ENCODE assay signal across 28 cellular contexts in genomic region chr10:13376771-13377170, GRCh38.
"Had no signal": no experiment of that assay in that cellular context is flagged by ENCODE, and none has a peak within 500 bp of the region (broad histone marks: within the 10 kb centered on the region; RNA-seq: fewer than 3 reads in every experiment).

No MANE protein-coding gene starts in this region.

- H3K4me1 ChIP-seq: adrenal gland, body of pancreas, esophagus muscularis mucosa, foreskin keratinocyte, gastrocnemius medialis, heart left ventricle had no signal

- H3K27ac ChIP-seq: adrenal gland, body of pancreas, esophagus muscularis mucosa, foreskin keratinocyte, gastrocnemius medialis, heart left ventricle had no signal

- H3K9me3 ChIP-seq: adrenal gland, body of pancreas, esophagus muscularis mucosa, gastrocnemius medialis, heart left ventricle had no signal

- H3K36me3 ChIP-seq: adrenal gland, esophagus muscularis mucosa, gastrocnemius medialis, heart left ventricle had no signal

- H3K27me3 ChIP-seq: body of pancreas had no signal

- H3K4me3 ChIP-seq: adrenal gland, body of pancreas, esophagus muscularis mucosa, gastrocnemius medialis, heart left ventricle had no signal

- ATAC-seq: activated CD4-positive, alpha-beta T cell treated with anti-CD3 and anti-CD28 coated beads for 36 hours; activated CD8-positive, alpha-beta memory T cell treated with anti-CD3 and anti-CD28 coated beads, Interleukin-2, amount 10 ng/mL, durations not matched to agents 7 days and 5 days; activated CD8-positive, alpha-beta T cell treated with anti-CD3 and anti-CD28 coated beads, Interleukin-2, amount 10 ng/mL, durations not matched to agents 7 days and 5 days; activated naive CD8-positive, alpha-beta T cell treated with anti-CD3 and anti-CD28 coated beads, Interleukin-2, amount 50 U/mL, for 24 hours; body of pancreas; effector memory CD8-positive, alpha-beta T cell; foreskin keratinocyte; gastrocnemius medialis; heart left ventricle had no signal

- DNase-seq: activated CD4-positive, alpha-beta memory T cell treated with anti-CD3 and anti-CD28 coated beads for 36 hours; activated CD4-positive, alpha-beta T cell treated with anti-CD3 and anti-CD28 coated beads for 36 hours; activated CD4-positive, alpha-beta T cell treated with anti-CD3 and anti-CD28 coated beads, Interleukin-2, amount 10 ng/mL, durations not matched to agents 24 days and 14 days; activated CD4-positive, CD25-positive, alpha-beta regulatory T cell; activated CD4-positive, CD25-positive, alpha-beta regulatory T cell treated with anti-CD3 and anti-CD28 coated beads, Interleukin-2, amount 50 U/mL, for 72 hours; activated CD8-positive, alpha-beta memory T cell treated with anti-CD3 and anti-CD28 coated beads, Interleukin-2, amount 10 ng/mL, durations not matched to agents 7 days and 5 days; activated CD8-positive, alpha-beta memory T cell treated with anti-CD3 and anti-CD28 coated beads, Interleukin-2, amount 50 U/mL, for 4 hours; activated CD8-positive, alpha-beta T cell treated with anti-CD3 and anti-CD28 coated beads, Interleukin-2, amount 10 ng/mL, durations not matched to agents 7 days and 5 days; activated effector memory CD4-positive, alpha-beta T cell treated with anti-CD3 and anti-CD28 coated beads, Interleukin-2, amount 50 U/mL, for 16 hours; activated naive CD4-positive, alpha-beta T cell treated with anti-CD3 and anti-CD28 coated beads for 36 hours; activated naive CD8-positive, alpha-beta T cell treated with anti-CD3 and anti-CD28 coated beads for 36 hours; activated naive CD8-positive, alpha-beta T cell treated with anti-CD3 and anti-CD28 coated beads, Interleukin-2, amount 50 U/mL, for 24 hours; activated T-cell treated with anti-CD3 and anti-CD28 coated beads, Interleukin-2, amount 50 U/mL, for 1 hour; activated T-cell treated with anti-CD3 and anti-CD28 coated beads, Interleukin-2, amount 50 U/mL, for 48 hours; adrenal gland; amygdala; aorta; body of pancreas; cortex of kidney; dermis blood vessel endothelial cell; effector CD4-positive, alpha-beta T cell; effector memory CD8-positive, alpha-beta T cell; erythroblast; foreskin keratinocyte; gastrocnemius medialis; glutamatergic neuron; heart left ventricle had no signal
